Comparison of ENCODE assay signal across 1 cellular context in genomic region chr3:120349819-120350125, GRCh38.
TF ChIP-seq lines count a peak whose summit lies in the region.

No MANE protein-coding gene starts in this region.

TF ChIP-seq in GM23338, 12 proteins besides CTCF, POLR2A, EP300 and RAD21 (continued from another document):
- TF ChIP-seq REST (IDR thresholded peaks at IDR 0.05; ENCODE audit: unreplicated experiment) (no peak), ZNF331 (CRISPR knock-in tag; IDR thresholded peaks at IDR 0.05; ENCODE audit: low read depth) (no peak), CREB1 (CRISPR knock-in tag; IDR thresholded peaks at IDR 0.05; ENCODE audit: low read depth) (no peak), EZH2phosphoT487 (IDR thresholded peaks at IDR 0.05; ENCODE audit: unreplicated experiment) (no peak)
